ENCODE assay signal across 1 cellular context in the genomic region with DNA sequence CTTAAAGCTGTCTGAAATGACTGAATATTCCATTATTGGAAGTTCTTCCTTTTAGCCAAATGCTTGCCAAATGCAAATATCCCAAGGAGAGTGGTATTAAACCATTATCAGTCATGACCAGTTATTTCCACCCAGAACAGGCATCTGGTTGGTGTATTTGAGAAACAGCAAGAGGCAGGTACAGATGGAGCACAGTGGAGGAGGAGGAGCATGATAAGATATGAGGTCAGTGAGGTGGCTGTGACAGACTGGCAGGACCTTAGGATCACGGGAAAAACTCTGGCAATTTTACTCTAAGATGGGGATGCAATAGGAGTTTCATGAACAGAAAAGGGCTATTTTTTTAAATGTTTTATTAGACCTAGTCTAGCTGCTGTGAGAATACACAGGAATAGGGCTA.
TF ChIP-seq lines count a peak whose summit lies in the region.

No MANE protein-coding gene starts in this region.

TF ChIP-seq in K562, 482 proteins besides CTCF, POLR2A, EP300 and RAD21 (continued from another document):
- TF ChIP-seq, protein P1, sequence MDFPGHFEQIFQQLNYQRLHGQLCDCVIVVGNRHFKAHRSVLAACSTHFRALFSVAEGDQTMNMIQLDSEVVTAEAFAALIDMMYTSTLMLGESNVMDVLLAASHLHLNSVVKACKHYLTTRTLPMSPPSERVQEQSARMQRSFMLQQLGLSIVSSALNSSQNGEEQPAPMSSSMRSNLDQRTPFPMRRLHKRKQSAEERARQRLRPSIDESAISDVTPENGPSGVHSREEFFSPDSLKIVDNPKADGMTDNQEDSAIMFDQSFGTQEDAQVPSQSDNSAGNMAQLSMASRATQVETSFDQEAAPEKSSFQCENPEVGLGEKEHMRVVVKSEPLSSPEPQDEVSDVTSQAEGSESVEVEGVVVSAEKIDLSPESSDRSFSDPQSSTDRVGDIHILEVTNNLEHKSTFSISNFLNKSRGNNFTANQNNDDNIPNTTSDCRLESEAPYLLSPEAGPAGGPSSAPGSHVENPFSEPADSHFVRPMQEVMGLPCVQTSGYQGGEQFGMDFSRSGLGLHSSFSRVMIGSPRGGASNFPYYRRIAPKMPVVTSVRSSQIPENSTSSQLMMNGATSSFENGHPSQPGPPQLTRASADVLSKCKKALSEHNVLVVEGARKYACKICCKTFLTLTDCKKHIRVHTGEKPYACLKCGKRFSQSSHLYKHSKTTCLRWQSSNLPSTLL (IDR thresholded peaks at IDR 0.05): no peak
